Comparison of ENCODE assay signal across 12 cellular contexts in genomic region chr9:92762196-92762595, GRCh38. TPM values are rescaled to one million over a fixed set of nuclear protein-coding genes. Genes with fewer than 3 reads are reported as not detected.
DNase-seq lines count a peak whose midpoint lies in the region; ATAC-seq and TF ChIP-seq lines count a peak whose summit lies in the region.
"Had no signal": no experiment of that assay in that cellular context is flagged by ENCODE, and none has a peak within 500 bp of the region (broad histone marks: within the 10 kb centered on the region; RNA-seq: fewer than 3 reads in every experiment).

No MANE protein-coding gene starts in this region.

- peaks cover 72% of the 10 kb centered on the region for H3K79me2 ChIP-seq in GM23248 (ENCODE audit: insufficient read depth)
- peaks cover 59% of the 10 kb centered on the region for H3K79me2 ChIP-seq in mesendoderm (ENCODE audit: control insufficient read depth, insufficient read depth, low read length)

- H3K4me2 ChIP-seq in GM23248 (ENCODE audit: unreplicated experiment) (peak overlapping the region; percentile 92), mesendoderm (ENCODE audit: low read length) (peak overlapping the region; percentile 31)

- no peaks in the 10 kb centered on the region for H3K27me3 Mint-ChIP-seq in activated naive CD8-positive, alpha-beta T cell treated with anti-CD3 and anti-CD28 coated beads, Interleukin-2, amount 10 ng/mL, durations not matched to agents 7 days and 5 days

- 23 to 25% methylated on average over 4 of the region's 4 CpGs for WGBS in GM23248 (ENCODE audit: low coverage in 1 of 2, low lambda C conversion rate in 2 of 2, missing lambda C conversion rate in 2 of 2), 2 experiments
- WGBS in mesendoderm (ENCODE audit: extremely low coverage, insufficient coverage, low lambda C conversion rate) = no CpG with 5 or more reads among the region's 4 CpGs
- 40 to 45% methylated on average over 4 of the region's 4 CpGs for WGBS in heart right ventricle, 2 donors

- no peak overlapping the region for H4K8ac ChIP-seq in mesendoderm (ENCODE audit: low read depth, low read length)

- no peak overlapping the region for H3K18ac ChIP-seq in mesendoderm (ENCODE audit: low read length)

- H3K27ac ChIP-seq in GM23248 (no peak overlapping the region), mesendoderm (ENCODE audit: low read depth, low read length) (no peak overlapping the region), heart right ventricle (no peak overlapping the region)
- H3K27ac ChIP-seq: vagina had no signal

- H3K56ac ChIP-seq in mesendoderm (ENCODE audit: low read length) = peak overlapping the region; percentile 42

- DNase-seq in AG04449 (ENCODE audit: low read depth, low spot score) (no peak), GM23248 (peak; percentile 35), mesendoderm (no peak), foreskin melanocyte (no peak), heart right ventricle (no peak)
- DNase-seq in activated naive CD8-positive, alpha-beta T cell treated with anti-CD3 and anti-CD28 coated beads, Interleukin-2, amount 10 ng/mL, durations not matched to agents 7 days and 5 days = no peak
- DNase-seq: DMS79; NCI-H2171 treated with DMSO at 0.1 percent for 48 hours; stimulated activated CD4-positive, alpha-beta T cell treated with anti-CD3 and anti-CD28 coated beads, Interleukin-4, amount 100 ng/mL, for 4 hours had no signal

- no peaks in the 10 kb centered on the region for H3K36me3 ChIP-seq in GM23248 (ENCODE audit: low read depth)
- H3K36me3 ChIP-seq in mesendoderm (ENCODE audit: control insufficient read depth, insufficient read depth, low read length) = no peaks in the 10 kb centered on the region
- no peaks in the 10 kb centered on the region for H3K36me3 ChIP-seq in heart right ventricle
- H3K36me3 ChIP-seq: vagina had no signal

- CTCF ChIA-PET in AG04449 (lab: Yijun Ruan, JAX) = no interaction called here

- no peaks in the 10 kb centered on the region for H3K27me3 ChIP-seq in GM23248 (replicated peaks; ENCODE audit: insufficient read depth)
- no peaks in the 10 kb centered on the region for H3K27me3 ChIP-seq in mesendoderm (ENCODE audit: insufficient read depth, low read length, poor library complexity)
- H3K27me3 ChIP-seq in heart right ventricle = no peaks in the 10 kb centered on the region
- H3K27me3 ChIP-seq: vagina had no signal

- no peak overlapping the region for H2BK15ac ChIP-seq in mesendoderm (replicated peaks; ENCODE audit: low read depth)

- peaks cover 45% of the 10 kb centered on the region for H3K4me1 Mint-ChIP-seq in activated naive CD8-positive, alpha-beta T cell treated with anti-CD3 and anti-CD28 coated beads, Interleukin-2, amount 10 ng/mL, durations not matched to agents 7 days and 5 days

- in situ Hi-C loops in GM23248 (cut with MboI) = no loop called here

- H2AFZ ChIP-seq in GM23248 = no peak overlapping the region

- peak overlapping the region; percentile 55 for H3K27ac Mint-ChIP-seq in activated naive CD8-positive, alpha-beta T cell treated with anti-CD3 and anti-CD28 coated beads, Interleukin-2, amount 10 ng/mL, durations not matched to agents 7 days and 5 days

- no peak overlapping the region for H2AK5ac ChIP-seq in mesendoderm (ENCODE audit: low read length)

- H3K23ac ChIP-seq in mesendoderm (ENCODE audit: low read length) = no peak overlapping the region

- ATAC-seq in activated naive CD8-positive, alpha-beta T cell treated with anti-CD3 and anti-CD28 coated beads, Interleukin-2, amount 10 ng/mL, durations not matched to agents 7 days and 5 days (ENCODE audit: low read depth) = no peak
- ATAC-seq in heart right ventricle (no peak), HG02798 (IDR thresholded peaks at IDR 0.05; ENCODE audit: poor library complexity, unreplicated experiment) (no peak), HG02588 (IDR thresholded peaks at IDR 0.05; ENCODE audit: unreplicated experiment) (no peak)

- H4K20me1 ChIP-seq in GM23248 (ENCODE audit: insufficient read depth) = no peaks in the 10 kb centered on the region

- no peaks in the 10 kb centered on the region for H3K36me3 Mint-ChIP-seq in activated naive CD8-positive, alpha-beta T cell treated with anti-CD3 and anti-CD28 coated beads, Interleukin-2, amount 10 ng/mL, durations not matched to agents 7 days and 5 days

- H3K4me3 Mint-ChIP-seq in activated naive CD8-positive, alpha-beta T cell treated with anti-CD3 and anti-CD28 coated beads, Interleukin-2, amount 10 ng/mL, durations not matched to agents 7 days and 5 days = peak overlapping the region; percentile 94

- H3K4me1 ChIP-seq in GM23248 (ENCODE audit: insufficient read depth) = peaks cover 17% of the 10 kb centered on the region
- peaks cover 14% of the 10 kb centered on the region for H3K4me1 ChIP-seq in mesendoderm (ENCODE audit: control insufficient read depth, low read depth, low read length)
- peaks cover 17 to 62% (median 57%) of the 10 kb centered on the region in 9 donors for H3K4me1 ChIP-seq in heart right ventricle

- H3K9me3 Mint-ChIP-seq in activated naive CD8-positive, alpha-beta T cell treated with anti-CD3 and anti-CD28 coated beads, Interleukin-2, amount 10 ng/mL, durations not matched to agents 7 days and 5 days = no peaks in the 10 kb centered on the region

- peak overlapping the region; percentile 97; the same call in 1 of the 2 replicates for H3K4me3 ChIP-seq in AG04449 (ENCODE audit: low read depth, low read length)
- peak overlapping the region; percentile 90 for H3K4me3 ChIP-seq in GM23248
- H3K4me3 ChIP-seq in mesendoderm (ENCODE audit: low read length) = no peak overlapping the region
- H3K4me3 ChIP-seq in heart right ventricle = peak overlapping the region in 4 of 10 donors; percentile 96 to 100 (median 99)

- no peak overlapping the region for H2BK5ac ChIP-seq in mesendoderm (ENCODE audit: low read length)

- POLR2A ChIA-PET in AG04449 (lab: Yijun Ruan, JAX) = no interaction called here
- POLR2A ChIA-PET in activated naive CD8-positive, alpha-beta T cell treated with anti-CD3 and anti-CD28 coated beads, Interleukin-2, amount 10 ng/mL, durations not matched to agents 7 days and 5 days (lab: Charles Lee) = no interaction called here

- no peak for TF ChIP-seq CTCF in AG04449 (IDR thresholded peaks at IDR 0.05; ENCODE audit: insufficient read depth, low read length, missing control alignments)
- TF ChIP-seq CTCF in heart right ventricle (IDR thresholded peaks at IDR 0.05) = no peak

- H4K5ac ChIP-seq in mesendoderm (ENCODE audit: low read length) = no peak overlapping the region

- intact Hi-C loops in heart right ventricle (cut with DNase I) = loop anchor here in 5 of 10 donors (5.0 kb wide), 2 partner anchors 35 to 45 kb away; no protein-coding TSS in a partner anchor

- H2BK120ac ChIP-seq in mesendoderm (ENCODE audit: low read depth, low read length) = no peak overlapping the region

- no peak overlapping the region for H3K4ac ChIP-seq in mesendoderm (ENCODE audit: low read depth, low read length)

- peaks cover 40% of the 10 kb centered on the region for H3K79me1 ChIP-seq in mesendoderm (ENCODE audit: low read length)

- 0 out of 2 replicates have a peak, but pooled peaks cover 10% of the 10 kb centered on the region for H3F3A ChIP-seq in GM23248 (ENCODE audit: insufficient read depth)

- no peaks in the 10 kb centered on the region for H3K9me2 ChIP-seq in GM23248 (ENCODE audit: insufficient read depth)

- H3K9ac ChIP-seq in GM23248 (0 out of 2 replicates have a peak overlapping the region, but pooled peaks have one; percentile 18), mesendoderm (ENCODE audit: low read length) (peak overlapping the region; percentile 40)

- no peaks in the 10 kb centered on the region for H3K9me3 ChIP-seq in GM23248 (ENCODE audit: low read depth)
- no peaks in the 10 kb centered on the region for H3K9me3 ChIP-seq in heart right ventricle
- H3K9me3 ChIP-seq: vagina had no signal

RNA-seq across cellular contexts. Expression of gene BICD2, which starts 2.4 kb away (rescaled TPM):
- total RNA-seq in GM23248 (2014; rRNA removed; shearing (Covaris generic)) = 45.0 and 53.5 TPM in 2 replicates
- polyA plus RNA-seq in GM23248 (2016; fragmentation: Nextera tagmentation; extraction: Ambion mirVana) (25.6 and 27.5 TPM in 2 replicates), heart right ventricle (10 to 100 TPM; 22.5 to 24.7 TPM)
- total RNA-seq in activated naive CD8-positive, alpha-beta T cell treated with anti-CD3 and anti-CD28 coated beads, Interleukin-2, amount 10 ng/mL, durations not matched to agents 7 days and 5 days = 10 to 100 TPM; 31.1 to 31.5 TPM
- 10.9 TPM for polyA plus RNA-seq in mesendoderm (2013, experiment 1 of 2)
- polyA plus RNA-seq in mesendoderm (2013, experiment 2 of 2) = 11.3 TPM
- total RNA-seq in heart right ventricle = 10 to 100 TPM; 28.0 to 41.8 (median 33.4) TPM
